Comparison of ENCODE assay signal across 25 cellular contexts in genomic region chr5:179178016-179178575, GRCh38.
"Had no signal": no experiment of that assay in that cellular context is flagged by ENCODE, and none has a peak within 500 bp of the region (broad histone marks: within the 10 kb centered on the region; RNA-seq: fewer than 3 reads in every experiment).

No MANE protein-coding gene starts in this region.

- ATAC-seq: left lung; mucosa of descending colon; natural killer cell treated with Interleukin-12 subunit alpha and Interleukin-12 subunit beta and Interleukin-15 and Interleukin-18, amount 100 ng/mL, for 72 hours; psoas muscle; right lobe of liver; stimulated activated memory B cell treated with anti-CD40 and anti-IgM and Interleukin-4, amounts not matched to agents 10 μg/mL and 1 μg/mL and 100 μg/mL, for 72 hours; stimulated activated naive CD8-positive, alpha-beta T cell treated with anti-CD3 and anti-CD28 coated beads, Interleukin-15, Interleukin-2, amounts not matched to agents 100 U/mL and 50 U/mL, for 24 hours had no signal

- H3K36me3 Mint-ChIP-seq: naive B cell; natural killer cell treated with Interleukin-12 subunit alpha and Interleukin-12 subunit beta and Interleukin-15 and Interleukin-18, amount 100 ng/mL, for 72 hours; stimulated activated memory B cell treated with anti-CD40 and anti-IgM and Interleukin-4, amounts not matched to agents 10 μg/mL and 1 μg/mL and 100 μg/mL, for 72 hours; type B pancreatic cell had no signal

- H3K9me3 ChIP-seq: mucosa of descending colon, neutrophil, psoas muscle, right lobe of liver, testis had no signal

- H3K4me2 ChIP-seq: smooth muscle cell had no signal

- FAIRE-seq: colon, frontal cortex, keratinocyte had no signal

- H3K4me3 Mint-ChIP-seq: mesothelial cell of epicardium; naive B cell; natural killer cell treated with Interleukin-12 subunit alpha and Interleukin-12 subunit beta and Interleukin-15 and Interleukin-18, amount 100 ng/mL, for 72 hours; neural crest cell; stimulated activated memory B cell treated with anti-CD40 and anti-IgM and Interleukin-4, amounts not matched to agents 10 μg/mL and 1 μg/mL and 100 μg/mL, for 72 hours; type B pancreatic cell had no signal

- H3K36me3 ChIP-seq: left lung, neutrophil, right lobe of liver had no signal

- H3K27ac Mint-ChIP-seq: mesothelial cell of epicardium; naive B cell; natural killer cell treated with Interleukin-12 subunit alpha and Interleukin-12 subunit beta and Interleukin-15 and Interleukin-18, amount 100 ng/mL, for 72 hours; stimulated activated memory B cell treated with anti-CD40 and anti-IgM and Interleukin-4, amounts not matched to agents 10 μg/mL and 1 μg/mL and 100 μg/mL, for 72 hours; type B pancreatic cell had no signal

- H3K27me3 ChIP-seq: right lobe of liver, testis, tibial artery had no signal

- H3K9ac ChIP-seq: parathyroid adenoma had no signal

- H2AFZ ChIP-seq: parathyroid adenoma had no signal

- H3K79me2 ChIP-seq: parathyroid adenoma had no signal

- H3K4me3 ChIP-seq: dorsolateral prefrontal cortex, left lung, lung, mucosa of descending colon, psoas muscle, right lobe of liver, smooth muscle cell, testis, tibial artery had no signal

- H3K4me1 ChIP-seq: left lung, parathyroid adenoma, psoas muscle, right lobe of liver, testis, tibial artery had no signal

- H3K27ac ChIP-seq: dorsolateral prefrontal cortex, left lung, neutrophil, parathyroid adenoma, psoas muscle, right lobe of liver, testis, tibial artery had no signal

- DNase-seq: cerebellar nuclear complex; effector CD4-positive, alpha-beta T cell; left lung; mesenchymal stem cell; mucosa of descending colon; naive B cell; psoas muscle; stimulated activated CD4-positive, alpha-beta T cell treated with anti-CD3 and anti-CD28 coated beads, Interleukin-4, amount 100 ng/mL, for 4 hours; stimulated activated naive CD8-positive, alpha-beta T cell treated with anti-CD3 and anti-CD28 coated beads, Interleukin-15, Interleukin-2, amounts not matched to agents 100 U/mL and 50 U/mL, for 24 hours; testis; tibial artery had no signal

- H3K9me3 Mint-ChIP-seq: natural killer cell treated with Interleukin-12 subunit alpha and Interleukin-12 subunit beta and Interleukin-15 and Interleukin-18, amount 100 ng/mL, for 72 hours; type B pancreatic cell had no signal

- H3K4me1 Mint-ChIP-seq: mesothelial cell of epicardium; stimulated activated memory B cell treated with anti-CD40 and anti-IgM and Interleukin-4, amounts not matched to agents 10 μg/mL and 1 μg/mL and 100 μg/mL, for 72 hours had no signal
